In genomic region chr16:67719048-67719777, GRCh38 we compare ENCODE assay signal across 1 cellular context.
TF ChIP-seq lines count a peak whose summit lies in the region.

GFOD2 (minus strand) TSS chr16:67719316; CDS start chr16:67685715, 33,601 bp downstream.

TF ChIP-seq in K562, 482 proteins besides CTCF, POLR2A, EP300 and RAD21 (continued from another document and continues in another):
- 0 out of 2 replicates have a peak, but pooled peaks have one; percentile 11 for TF ChIP-seq NBN (IDR thresholded peaks at IDR 0.05; ENCODE audit: low read depth)
- TF ChIP-seq ZNF57 (CRISPR knock-in tag; IDR thresholded peaks at IDR 0.05) = no peak
- TF ChIP-seq SRF (CRISPR knock-in tag; IDR thresholded peaks at IDR 0.05) = peak in 1 of 2 experiments; percentile 54; a peak in 1 of 4 replicates
- TF ChIP-seq CAMTA2 (CRISPR knock-in tag; conservative IDR thresholded peaks at IDR 0.05) = no peak
- no peak for TF ChIP-seq GTF3C2 (IDR thresholded peaks at IDR 0.05; ENCODE audit: borderline replicate concordance, extremely low read depth, insufficient read length)
- no peak for TF ChIP-seq ZNF197 (CRISPR knock-in tag; IDR thresholded peaks at IDR 0.05; ENCODE audit: low read depth)
- TF ChIP-seq KAT7 (CRISPR knock-in tag; IDR thresholded peaks at IDR 0.05; ENCODE audit: borderline replicate concordance) = peak; percentile 27; the same call in 1 of the 2 replicates
- TF ChIP-seq MIER1 (IDR thresholded peaks at IDR 0.05; ENCODE audit: low read depth) = no peak
- TF ChIP-seq SPI1 (IDR thresholded peaks at IDR 0.05; ENCODE audit: borderline replicate concordance, low read depth, low read length) = peak; percentile 43; the same call in 1 of the 2 replicates
- TF ChIP-seq ZNF274 (IDR thresholded peaks at IDR 0.05; ENCODE audit: borderline replicate concordance, low read depth, low read length) = no peak
- TF ChIP-seq TEAD1 (CRISPR knock-in tag; IDR thresholded peaks at IDR 0.05) = 0 out of 4 replicates have a peak, but pooled peaks of 1 of the 2 experiments have one; percentile 52
- TF ChIP-seq ZNF384 (IDR thresholded peaks at IDR 0.05; ENCODE audit: low read depth, low read length) = no peak
- TF ChIP-seq TAF1 (IDR thresholded peaks at IDR 0.05; ENCODE audit: control insufficient read depth, extremely low read depth, insufficient read depth, low read length, severe bottlenecking) = peak; percentile 94
- TF ChIP-seq PBX2 (CRISPR knock-in tag; IDR thresholded peaks at IDR 0.05; ENCODE audit: low read depth) = no peak
- no peak for TF ChIP-seq PBX2 (tag; conservative IDR thresholded peaks at IDR 0.05; ENCODE audit: low read depth)
- peak; percentile 61; the same call in 1 of the 2 replicates for TF ChIP-seq ZNF263 (CRISPR knock-in tag; IDR thresholded peaks at IDR 0.05; ENCODE audit: borderline replicate concordance)
- TF ChIP-seq SMARCE1 (IDR thresholded peaks at IDR 0.05) = no peak
- TF ChIP-seq ATF4 (CRISPR knock-in tag; IDR thresholded peaks at IDR 0.05) = no peak
- TF ChIP-seq NEUROD1 (IDR thresholded peaks at IDR 0.05; ENCODE audit: borderline replicate concordance, low read depth, low read length, partially characterized antibody) = peak; percentile 65
- no peak for TF ChIP-seq TBL1XR1 (IDR thresholded peaks at IDR 0.05; ENCODE audit: low read length in 2 of 2)
- no peak for TF ChIP-seq BDP1 (IDR thresholded peaks at IDR 0.05; ENCODE audit: insufficient read depth, insufficient read length)
- no peak for TF ChIP-seq NR3C1 (CRISPR knock-in tag; IDR thresholded peaks at IDR 0.05)
- no peak for TF ChIP-seq CCAR2 (IDR thresholded peaks at IDR 0.05; ENCODE audit: low read depth, low read length)
- no peak for TF ChIP-seq MAFK (IDR thresholded peaks at IDR 0.05; ENCODE audit: low read length)
- TF ChIP-seq ZKSCAN3 (CRISPR knock-in tag; IDR thresholded peaks at IDR 0.05) = no peak
- TF ChIP-seq HDAC2 (IDR thresholded peaks at IDR 0.05) = 0 out of 2 replicates have a peak, but pooled peaks have one; percentile 13
- no peak for TF ChIP-seq ZNF224 (CRISPR knock-in tag; IDR thresholded peaks at IDR 0.05)
- no peak for TF ChIP-seq MGA (IDR thresholded peaks at IDR 0.05)
- no peak for TF ChIP-seq ZNF217 (CRISPR knock-in tag; IDR thresholded peaks at IDR 0.05)
- no peak for TF ChIP-seq RBM39 (optimal IDR thresholded peaks at IDR 0.05; ENCODE audit: low read depth, low read length)
- no peak for TF ChIP-seq GATA2 (CRISPR knock-in tag; IDR thresholded peaks at IDR 0.05)
- TF ChIP-seq RBBP5 (IDR thresholded peaks at IDR 0.05; ENCODE audit: borderline replicate concordance, insufficient read depth, low read length, poor library complexity, severe bottlenecking) = peak; percentile 89
- TF ChIP-seq ZNF445 (CRISPR knock-in tag; IDR thresholded peaks at IDR 0.05; ENCODE audit: low read depth) = no peak
- TF ChIP-seq RAD51 (IDR thresholded peaks at IDR 0.05; ENCODE audit: borderline replicate concordance, low read depth) = no peak
- peak; percentile 94 for TF ChIP-seq KDM5B (IDR thresholded peaks at IDR 0.05; ENCODE audit: insufficient replicate concordance, low read depth, low read length)
- TF ChIP-seq ILF3 (IDR thresholded peaks at IDR 0.05; ENCODE audit: borderline replicate concordance) = no peak
- TF ChIP-seq XRCC3 (IDR thresholded peaks at IDR 0.05) = no peak
- TF ChIP-seq ELK1 (CRISPR knock-in tag; IDR thresholded peaks at IDR 0.05) = no peak
- TF ChIP-seq TRIM24 (IDR thresholded peaks at IDR 0.05) = peak in 1 of 2 experiments; percentile 10; a peak in 1 of 4 replicates
- TF ChIP-seq NUFIP1 (IDR thresholded peaks at IDR 0.05; ENCODE audit: partially characterized antibody) = no peak
- no peak for TF ChIP-seq CTCFL (IDR thresholded peaks at IDR 0.05; ENCODE audit: borderline replicate concordance, insufficient read depth, low read depth, low read length, poor library complexity, severe bottlenecking)
- no peak for TF ChIP-seq HMG20B (CRISPR knock-in tag; IDR thresholded peaks at IDR 0.05)
- TF ChIP-seq SIX5 (IDR thresholded peaks at IDR 0.05; ENCODE audit: borderline replicate concordance in 1 of 2, insufficient read depth in 1 of 2, low read depth in 1 of 2, low read length in 2 of 2) = no peak; a peak in 1 of 4 replicates
- TF ChIP-seq ZNF408 (CRISPR knock-in tag; IDR thresholded peaks at IDR 0.05; ENCODE audit: low read depth) = no peak
- TF ChIP-seq BRF1 (IDR thresholded peaks at IDR 0.05; ENCODE audit: borderline replicate concordance, extremely low read depth, insufficient read length) = no peak
